In genomic region chr6:69408886-69409285, GRCh38 we compare ENCODE assay signal across 23 cellular contexts.
"Had no signal": no experiment of that assay in that cellular context is flagged by ENCODE, and none has a peak within 500 bp of the region (broad histone marks: within the 10 kb centered on the region; RNA-seq: fewer than 3 reads in every experiment).

No MANE protein-coding gene starts in this region.

- H3K27me3 ChIP-seq: SJSA1 had no signal

- H3K9me3 ChIP-seq: SJSA1 had no signal

- DNase-seq: Kasumi-1, MM.1S, NCI-H1048, NCI-H1105, NCI-H1417, NCI-H1436 treated with DMSO at 0.1 percent for 48 hours, NCI-H1694, NCI-H187 treated with DMSO at 0.1 percent for 48 hours, NCI-H2029 treated with DMSO at 0.1 percent for 48 hours, NCI-H226, NCI-H446, NCI-H510A, NCI-H524 treated with DMSO at 0.1 percent for 48 hours, NCI-H69, NCI-H774, Right ventricle myocardium superior, RPMI8226, SIG-M5 had no signal

- H3K4me1 ChIP-seq: SJSA1 had no signal

- H3K36me3 ChIP-seq: SJSA1 had no signal

- H3K36me3 Mint-ChIP-seq: IgD-negative memory B cell had no signal

- H3K9ac ChIP-seq: KMS-11 had no signal

- H3K27ac Mint-ChIP-seq: IgD-negative memory B cell had no signal

- H3K4me1 Mint-ChIP-seq: IgD-negative memory B cell had no signal

- ATAC-seq: K562 had no signal

- H3K27ac ChIP-seq: KMS-11, SJSA1, SK-N-MC had no signal

- H3K27me3 Mint-ChIP-seq: IgD-negative memory B cell had no signal

- H3K4me2 ChIP-seq: KMS-11 had no signal

- H3K4me3 ChIP-seq: K562, SJSA1, SK-N-MC had no signal

- H3K4me3 Mint-ChIP-seq: IgD-negative memory B cell had no signal
